Comparison of ENCODE assay signal across 8 cellular contexts in the genomic region with DNA sequence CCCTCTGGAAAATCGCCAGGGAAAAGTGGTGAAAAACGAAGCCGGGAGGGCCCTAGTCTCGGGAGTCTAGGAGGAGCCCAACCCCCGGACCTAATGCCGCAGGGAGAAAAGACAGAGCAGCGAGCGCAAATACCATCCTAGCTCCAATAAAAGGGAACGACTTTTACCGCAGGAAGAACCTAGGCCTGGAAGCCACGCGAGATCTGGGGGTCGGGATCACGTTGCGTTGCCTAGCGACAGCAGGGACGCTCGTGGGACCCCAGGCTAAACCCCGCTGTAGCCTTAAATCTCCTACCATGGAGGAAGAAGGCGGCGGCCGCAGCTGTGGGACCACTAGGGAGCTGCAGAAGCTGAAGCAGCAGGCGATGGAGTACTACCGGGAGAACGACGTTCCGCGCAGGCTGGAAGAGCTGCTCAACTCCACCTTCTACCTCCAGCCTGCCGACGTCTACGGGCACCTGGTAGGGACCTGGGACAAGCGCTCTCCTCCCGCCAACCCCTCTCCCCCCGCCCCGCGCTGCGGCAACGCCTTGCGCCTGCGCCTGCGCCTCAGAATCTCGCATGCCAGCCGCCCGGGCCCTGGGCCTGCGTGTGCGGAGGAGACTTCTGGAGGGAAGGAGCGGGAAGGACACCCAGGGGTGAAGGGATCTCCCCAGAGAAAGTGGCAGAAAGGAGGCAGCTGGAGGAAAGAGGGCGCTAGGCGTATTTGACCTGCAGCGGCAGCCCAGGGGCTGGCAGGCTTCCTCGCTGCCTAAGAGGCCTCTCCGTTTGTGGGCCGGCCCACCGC. TPM values are rescaled to one million over a fixed set of nuclear protein-coding genes. Genes with fewer than 3 reads are reported as not detected.
DNase-seq lines count a peak whose midpoint lies in the region; ATAC-seq and TF ChIP-seq lines count a peak whose summit lies in the region.

ENO4 (plus strand) TSS at position 229 of the 787 bp plus-strand sequence; CDS start at position 297, 68 bp downstream.

- H3K36me3 ChIP-seq in esophagus (ENCODE audit: control insufficient read depth in 2 of 2, insufficient read depth in 2 of 2, low read length in 1 of 2), result no peaks in the 10 kb centered on the region
- no peaks in the 10 kb centered on the region for H3K36me3 ChIP-seq in thymus (ENCODE audit: control insufficient read depth, insufficient read depth)

- no peaks in the 10 kb centered on the region for H3K9me3 ChIP-seq in esophagus (ENCODE audit: control insufficient read depth in 2 of 2, insufficient read depth in 1 of 2, low read depth in 1 of 2, low read length in 1 of 2)
- H3K9me3 ChIP-seq in mononuclear cell (ENCODE audit: low read depth, low read length), result no peaks in the 10 kb centered on the region
- no peaks in the 10 kb centered on the region for H3K9me3 ChIP-seq in thymus (ENCODE audit: control insufficient read depth)

- ATAC-seq in WTC11, result peak; percentile 85

- CTCF ChIA-PET in activated naive CD4-positive, alpha-beta T cell treated with anti-CD3 and anti-CD28 coated beads, Interleukin-2, amount 10 ng/mL, durations not matched to agents 7 days and 5 days (lab: Charles Lee), result interaction anchor here (0.6 kb wide), 1 partner anchor 221 kb away, joined by 3 read pairs; no protein-coding TSS in a partner anchor
- CTCF ChIA-PET in WTC11 (lab: Charles Lee), result interaction anchor here (0.9 to 2.3 kb wide), 11 partner anchors 9 to 326 kb away, joined by 3 to 16 read pairs (median 4); partner anchors contain the start of gene SHTN1

- peak within 1 kb of the TSS; percentile 20 to 24 for H3K27ac ChIP-seq in esophagus (ENCODE audit: low read depth in 2 of 2, low read length in 1 of 2)
- H3K27ac ChIP-seq in thymus (ENCODE audit: low read depth), result peak within 1 kb of the TSS; percentile 66

- 1 to 3% methylated on average over 50 to 54 of the region's 54 CpGs for WGBS in esophagus, 2 donors
- WGBS in thymus, result 5% methylated on average over 54 of the region's 54 CpGs

- H3K4me1 ChIP-seq in esophagus (ENCODE audit: control insufficient read depth in 2 of 2, insufficient read depth in 2 of 2, low read length in 1 of 2) (peaks cover 0 to 5% of the 10 kb centered on the region in 2 donors), mononuclear cell (ENCODE audit: insufficient read depth, low read length) (no peaks in the 10 kb centered on the region), thymus (ENCODE audit: control insufficient read depth, insufficient read depth, low read length) (peaks cover 2% of the 10 kb centered on the region)

- H3K27me3 ChIP-seq in esophagus (ENCODE audit: control insufficient read depth in 1 of 2, insufficient read depth in 2 of 2, low read length in 2 of 2) (no peaks in the 10 kb centered on the region), mononuclear cell (ENCODE audit: insufficient read depth, low read length) (peaks cover 47% of the 10 kb centered on the region), thymus (ENCODE audit: control insufficient read depth, insufficient read depth) (peaks cover 4% of the 10 kb centered on the region)

- POLR2A ChIA-PET in WTC11 (lab: Charles Lee), result interaction anchor here (0.8 to 1.3 kb wide), 5 partner anchors 9 to 253 kb away, joined by 3 to 15 read pairs (median 5); no protein-coding TSS in a partner anchor

- H3K27ac Mint-ChIP-seq in activated naive CD4-positive, alpha-beta T cell treated with anti-CD3 and anti-CD28 coated beads, Interleukin-2, amount 10 ng/mL, durations not matched to agents 7 days and 5 days, result no peak within 1 kb of the TSS
- H3K27ac Mint-ChIP-seq in HFFc6, result peak within 1 kb of the TSS; percentile 47
- peak within 1 kb of the TSS; percentile 75 for H3K27ac Mint-ChIP-seq in WTC11

- peaks cover 48% of the 10 kb centered on the region for H3K27me3 Mint-ChIP-seq in activated naive CD4-positive, alpha-beta T cell treated with anti-CD3 and anti-CD28 coated beads, Interleukin-2, amount 10 ng/mL, durations not matched to agents 7 days and 5 days
- H3K27me3 Mint-ChIP-seq in HFFc6 (ENCODE audit: insufficient read depth) (peaks cover 18% of the 10 kb centered on the region), WTC11 (ENCODE audit: low read depth) (peaks cover 20% of the 10 kb centered on the region)

- H3K9me3 Mint-ChIP-seq in activated naive CD4-positive, alpha-beta T cell treated with anti-CD3 and anti-CD28 coated beads, Interleukin-2, amount 10 ng/mL, durations not matched to agents 7 days and 5 days, result no peaks in the 10 kb centered on the region
- no peaks in the 10 kb centered on the region for H3K9me3 Mint-ChIP-seq in HFFc6
- H3K9me3 Mint-ChIP-seq in WTC11, result no peaks in the 10 kb centered on the region

- peak within 1 kb of the TSS; percentile 61 for H3K4me3 ChIP-seq in esophagus (ENCODE audit: low read depth in 1 of 2, low read length in 2 of 2)
- peak within 1 kb of the TSS; percentile 24 for H3K4me3 ChIP-seq in mononuclear cell (ENCODE audit: low read length)
- H3K4me3 ChIP-seq in thymus (ENCODE audit: low read length), result peak within 1 kb of the TSS; percentile 60

- no peak for TF ChIP-seq CTCF in HFFc6 (IDR thresholded peaks at IDR 0.05)
- no peak for TF ChIP-seq CTCF in WTC11 (IDR thresholded peaks at IDR 0.05)

- H3K4me3 Mint-ChIP-seq in activated naive CD4-positive, alpha-beta T cell treated with anti-CD3 and anti-CD28 coated beads, Interleukin-2, amount 10 ng/mL, durations not matched to agents 7 days and 5 days, result no peak within 1 kb of the TSS
- peak within 1 kb of the TSS; percentile 85 for H3K4me3 Mint-ChIP-seq in HFFc6
- H3K4me3 Mint-ChIP-seq in WTC11, result peak within 1 kb of the TSS; percentile 89

- peak; percentile 4 for DNase-seq in activated naive CD4-positive, alpha-beta T cell treated with Interleukin-2 at 50 U/mL for 16 hours
- DNase-seq in activated naive CD4-positive, alpha-beta T cell treated with anti-CD3 and anti-CD28 coated beads, Interleukin-2, amount 10 ng/mL, durations not matched to agents 7 days and 5 days, result no peak
- DNase-seq in HFFc6 (peak; percentile 63), NCI-H146 (lab: John Stamatoyannopoulos, UW) (peak; percentile 91), WTC11 (ENCODE audit: low spot score) (peak; percentile 90)

- no peaks in the 10 kb centered on the region for H3K36me3 Mint-ChIP-seq in activated naive CD4-positive, alpha-beta T cell treated with anti-CD3 and anti-CD28 coated beads, Interleukin-2, amount 10 ng/mL, durations not matched to agents 7 days and 5 days
- H3K36me3 Mint-ChIP-seq in HFFc6 (ENCODE audit: low read depth) (no peaks in the 10 kb centered on the region), WTC11 (no peaks in the 10 kb centered on the region)

- H3K4me1 Mint-ChIP-seq in activated naive CD4-positive, alpha-beta T cell treated with anti-CD3 and anti-CD28 coated beads, Interleukin-2, amount 10 ng/mL, durations not matched to agents 7 days and 5 days, result peaks cover 10% of the 10 kb centered on the region
- H3K4me1 Mint-ChIP-seq in HFFc6 (ENCODE audit: low read depth) (peaks cover 16% of the 10 kb centered on the region), WTC11 (peaks cover 34% of the 10 kb centered on the region)

TF ChIP-seq in WTC11, 78 proteins besides CTCF, POLR2A, EP300 and RAD21 (continues in another document):
- TF ChIP-seq ZMAT4 (CRISPR knock-in tag; IDR thresholded peaks at IDR 0.05), result no peak
- TF ChIP-seq ESRRA (CRISPR knock-in tag; IDR thresholded peaks at IDR 0.05; ENCODE audit: borderline replicate concordance), result no peak
- TF ChIP-seq MXD4 (CRISPR knock-in tag; IDR thresholded peaks at IDR 0.05; ENCODE audit: borderline replicate concordance), result no peak
- no peak for TF ChIP-seq ZNF423 (CRISPR knock-in tag; IDR thresholded peaks at IDR 0.05)
- TF ChIP-seq USF1 (CRISPR knock-in tag; IDR thresholded peaks at IDR 0.05), result no peak
- no peak for TF ChIP-seq SMAD3 (CRISPR knock-in tag; IDR thresholded peaks at IDR 0.05; ENCODE audit: borderline replicate concordance)
- no peak for TF ChIP-seq JUN (CRISPR knock-in tag; IDR thresholded peaks at IDR 0.05)
- peak; percentile 84 for TF ChIP-seq E2F5 (CRISPR knock-in tag; IDR thresholded peaks at IDR 0.05)
- TF ChIP-seq SMAD4 (CRISPR knock-in tag; IDR thresholded peaks at IDR 0.05), result no peak
- peak; percentile 66 for TF ChIP-seq FOXP1 (CRISPR knock-in tag; IDR thresholded peaks at IDR 0.05; ENCODE audit: borderline replicate concordance)
- no peak for TF ChIP-seq NR1H2 (CRISPR knock-in tag; IDR thresholded peaks at IDR 0.05)

RNA-seq across cellular contexts. Expression of gene ENO4, which starts in this region (rescaled TPM):
- not detected for total RNA-seq in HFFc6 (2021; fragmentation: NEBNext Ultra II Directional; extraction: Animal tissue kit (Norgen Biotek cat#: 25700))
- total RNA-seq in WTC11 (2021) (0.27 to 1.1 TPM (median 0.42 TPM) in 3 replicates), mononuclear cell (not detected)
- polyA plus RNA-seq in esophagus (under 1 TPM; 0.04 to 0.07 TPM), thymus (0.11 TPM)

Comparison
In these comparisons a context has a peak if more than half of its experiments do, and no peak if none do; other contexts are left out.
1. Peak in DNase-seq in HFFc6; RNA of the gene not detected or under 1 TPM.